Comparison of ENCODE assay signal across 2 cellular contexts in genomic region chr3:152374260-152374990, GRCh38.
TF ChIP-seq lines count a peak whose summit lies in the region.

No MANE protein-coding gene starts in this region.

TF ChIP-seq in SK-N-SH treated with all-trans-retinoic acid at 6 μM for 48 hours, 23 proteins besides CTCF, POLR2A, EP300 and RAD21 (continued from another document):
- TF ChIP-seq TSHZ2 (CRISPR knock-in tag; IDR thresholded peaks at IDR 0.05), result no peak
- TF ChIP-seq ZNF8 (CRISPR knock-in tag; IDR thresholded peaks at IDR 0.05), result no peak
- no peak for TF ChIP-seq ZNF70 (CRISPR knock-in tag; IDR thresholded peaks at IDR 0.05)
- TF ChIP-seq PATZ1 (CRISPR knock-in tag; IDR thresholded peaks at IDR 0.05; ENCODE audit: borderline replicate concordance), result no peak
- no peak for TF ChIP-seq ZFP3 (CRISPR knock-in tag; IDR thresholded peaks at IDR 0.05)
- no peak for TF ChIP-seq SNAI2 (CRISPR knock-in tag; IDR thresholded peaks at IDR 0.05)
- no peak for TF ChIP-seq ARNTL (CRISPR knock-in tag; IDR thresholded peaks at IDR 0.05; ENCODE audit: borderline replicate concordance, low read depth)
- no peak for TF ChIP-seq TOX (CRISPR knock-in tag; IDR thresholded peaks at IDR 0.05; ENCODE audit: borderline replicate concordance)

TF ChIP-seq in SK-N-SH, 30 proteins besides CTCF, POLR2A, EP300 and RAD21 (continued from another document):
- TF ChIP-seq MEF2A (IDR thresholded peaks at IDR 0.05; ENCODE audit: borderline replicate concordance, low read depth) (no peak), RCOR1 (IDR thresholded peaks at IDR 0.05; ENCODE audit: low read length) (no peak), POLR2AphosphoS5 (IDR thresholded peaks at IDR 0.05; ENCODE audit: low read depth, low read length) (no peak), MXI1 (IDR thresholded peaks at IDR 0.05; ENCODE audit: low read depth, low read length) (no peak), MAX (IDR thresholded peaks at IDR 0.05; ENCODE audit: low read depth) (no peak), GATA2 (CRISPR knock-in tag; IDR thresholded peaks at IDR 0.05) (no peak)
